ENCODE assay signal across 33 cellular contexts in the genomic region with DNA sequence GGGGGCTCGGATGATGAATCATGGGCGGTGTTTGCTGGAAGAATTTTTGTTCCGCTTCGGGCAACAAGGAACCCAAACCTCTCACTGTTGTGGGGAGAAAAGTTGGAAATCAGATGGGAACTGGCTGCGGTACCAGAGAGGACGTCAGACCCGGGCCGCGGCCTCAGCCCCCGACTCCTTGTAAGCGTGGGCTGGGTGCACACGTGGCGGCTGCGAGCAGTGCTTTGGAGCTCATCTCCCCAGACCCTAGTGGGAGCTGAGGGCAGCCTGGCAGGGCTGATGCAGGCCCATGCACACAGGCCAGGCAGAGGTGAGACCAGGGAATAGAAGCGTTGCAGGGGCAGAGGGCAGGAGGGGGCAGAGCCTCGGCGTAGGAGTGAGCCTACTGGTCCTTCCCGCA.
"Had no signal": no experiment of that assay in that cellular context is flagged by ENCODE, and none has a peak within 500 bp of the region (broad histone marks: within the 10 kb centered on the region; RNA-seq: fewer than 3 reads in every experiment).

No MANE protein-coding gene starts in this region.

- H3K9me3 Mint-ChIP-seq: activated CD4-positive, alpha-beta memory T cell treated with anti-CD3 and anti-CD28 coated beads for 36 hours; activated CD4-positive, alpha-beta T cell treated with anti-CD3 and anti-CD28 coated beads, Interleukin-2, amount 10 ng/mL, durations not matched to agents 24 days and 14 days; activated naive CD4-positive, alpha-beta T cell treated with anti-CD3 and anti-CD28 coated beads for 36 hours; activated naive CD8-positive, alpha-beta T cell treated with anti-CD3 and anti-CD28 coated beads for 36 hours; activated T-helper 1 cell treated with anti-CD3 and anti-CD28 coated beads, Interleukin-12 subunit alpha, Interleukin-12 subunit beta, Interleukin-2, Interleukin-4 antibody, amounts not matched to agents 30 ng/mL and 10 ng/mL and 1 ng/mL, durations not matched to agents 14 hours and 24 hours and 36 hours; brain; effector memory CD8-positive, alpha-beta T cell; immature natural killer cell; natural killer cell; stimulated activated naive CD8-positive, alpha-beta T cell treated with anti-CD3 and anti-CD28 coated beads, Interleukin-15, Interleukin-2, amounts not matched to agents 100 ng/mL and 50 ng/mL, for 24 hours had no signal

- H3K36me3 Mint-ChIP-seq: activated CD4-positive, alpha-beta memory T cell treated with anti-CD3 and anti-CD28 coated beads for 36 hours; activated naive CD8-positive, alpha-beta T cell treated with anti-CD3 and anti-CD28 coated beads for 36 hours; brain; immature natural killer cell; natural killer cell had no signal

- H3K27me3 Mint-ChIP-seq: activated CD4-positive, alpha-beta memory T cell treated with anti-CD3 and anti-CD28 coated beads for 36 hours; activated naive CD8-positive, alpha-beta T cell treated with anti-CD3 and anti-CD28 coated beads for 36 hours; brain; effector memory CD8-positive, alpha-beta T cell; progenitor cell of endocrine pancreas; stimulated activated naive CD8-positive, alpha-beta T cell treated with anti-CD3 and anti-CD28 coated beads, Interleukin-15, Interleukin-2, amounts not matched to agents 100 ng/mL and 50 ng/mL, for 24 hours had no signal

- H3K27ac Mint-ChIP-seq: activated CD4-positive, alpha-beta memory T cell treated with anti-CD3 and anti-CD28 coated beads for 36 hours; activated CD4-positive, alpha-beta T cell treated with anti-CD3 and anti-CD28 coated beads, Interleukin-2, amount 10 ng/mL, durations not matched to agents 24 days and 14 days; activated naive CD4-positive, alpha-beta T cell treated with anti-CD3 and anti-CD28 coated beads for 36 hours; activated naive CD8-positive, alpha-beta T cell treated with anti-CD3 and anti-CD28 coated beads for 36 hours; activated T-helper 1 cell treated with anti-CD3 and anti-CD28 coated beads, Interleukin-12 subunit alpha, Interleukin-12 subunit beta, Interleukin-2, Interleukin-4 antibody, amounts not matched to agents 30 ng/mL and 10 ng/mL and 1 ng/mL, durations not matched to agents 14 hours and 24 hours and 36 hours; natural killer cell; progenitor cell of endocrine pancreas; stimulated activated naive CD8-positive, alpha-beta T cell treated with anti-CD3 and anti-CD28 coated beads, Interleukin-15, Interleukin-2, amounts not matched to agents 100 ng/mL and 50 ng/mL, for 24 hours had no signal

- H3K4me1 ChIP-seq: right lobe of liver had no signal

- H3K36me3 ChIP-seq: adrenal gland, ascending aorta, cardiac muscle cell, gastrocnemius medialis, ovary, right lobe of liver, thyroid gland, upper lobe of right lung had no signal

- H3K9me3 ChIP-seq: adrenal gland, ascending aorta, gastrocnemius medialis, neutrophil, ovary, right lobe of liver, thyroid gland, upper lobe of right lung had no signal

- DNase-seq: activated CD4-positive, alpha-beta memory T cell treated with anti-CD3 and anti-CD28 coated beads for 36 hours; activated CD4-positive, alpha-beta T cell treated with anti-CD3 and anti-CD28 coated beads, Interleukin-2, amount 10 ng/mL, durations not matched to agents 24 days and 14 days; activated CD8-positive, alpha-beta memory T cell treated with anti-CD3 and anti-CD28 coated beads, Interleukin-2, amount 50 U/mL, for 4 hours; activated effector memory CD4-positive, alpha-beta T cell treated with anti-CD3 and anti-CD28 coated beads, Interleukin-2, amount 50 U/mL, for 16 hours; activated naive CD4-positive, alpha-beta T cell treated with anti-CD3 and anti-CD28 coated beads for 36 hours; activated naive CD8-positive, alpha-beta T cell treated with anti-CD3 and anti-CD28 coated beads for 36 hours; activated T-cell treated with anti-CD3 and anti-CD28 coated beads, Interleukin-2, amount 50 U/mL, for 1 hour; adrenal gland; cerebellar nuclear complex; effector memory CD8-positive, alpha-beta T cell; erythroblast; gastrocnemius medialis; glutamatergic neuron; immature natural killer cell; kidney; left colon; natural killer cell; ovary; right lobe of liver; stimulated activated CD4-positive, alpha-beta T cell treated with anti-CD3 and anti-CD28 coated beads, Interleukin-12 subunit alpha, Interleukin-12 subunit beta, amount 100 ng/mL, for 4 hours; stimulated activated CD4-positive, alpha-beta T cell treated with anti-CD3 and anti-CD28 coated beads, Interleukin-4, amount 100 ng/mL, for 1 hour; thyroid gland; upper lobe of right lung had no signal

- H3K27ac ChIP-seq: adrenal gland, ascending aorta, cardiac muscle cell, coronary artery, gastrocnemius medialis, neutrophil, ovary, right lobe of liver, thyroid gland, upper lobe of right lung, VCaP had no signal

- ATAC-seq: activated CD4-positive, CD25-positive, alpha-beta regulatory T cell treated with anti-CD3 and anti-CD28 coated beads, Interleukin-2, amount 50 U/mL, for 24 hours; effector memory CD8-positive, alpha-beta T cell; gastrocnemius medialis; natural killer cell; right lobe of liver; upper lobe of right lung had no signal

- H3K4me3 ChIP-seq: adrenal gland, ascending aorta, cardiac muscle cell, coronary artery, gastrocnemius medialis, ovary, right lobe of liver, thyroid gland, upper lobe of right lung had no signal

- H3K4me3 Mint-ChIP-seq: activated CD4-positive, alpha-beta memory T cell treated with anti-CD3 and anti-CD28 coated beads for 36 hours; activated CD4-positive, alpha-beta T cell treated with anti-CD3 and anti-CD28 coated beads, Interleukin-2, amount 10 ng/mL, durations not matched to agents 24 days and 14 days; activated naive CD4-positive, alpha-beta T cell treated with anti-CD3 and anti-CD28 coated beads for 36 hours; activated naive CD8-positive, alpha-beta T cell treated with anti-CD3 and anti-CD28 coated beads for 36 hours; activated T-helper 1 cell treated with anti-CD3 and anti-CD28 coated beads, Interleukin-12 subunit alpha, Interleukin-12 subunit beta, Interleukin-2, Interleukin-4 antibody, amounts not matched to agents 30 ng/mL and 10 ng/mL and 1 ng/mL, durations not matched to agents 14 hours and 24 hours and 36 hours; brain; effector memory CD8-positive, alpha-beta T cell; immature natural killer cell; natural killer cell; stimulated activated naive CD8-positive, alpha-beta T cell treated with anti-CD3 and anti-CD28 coated beads, Interleukin-15, Interleukin-2, amounts not matched to agents 100 ng/mL and 50 ng/mL, for 24 hours had no signal

- H3K27me3 ChIP-seq: adrenal gland, ascending aorta, cardiac muscle cell, gastrocnemius medialis, neutrophil, ovary, right lobe of liver, thyroid gland, upper lobe of right lung had no signal
